In the genomic region with DNA sequence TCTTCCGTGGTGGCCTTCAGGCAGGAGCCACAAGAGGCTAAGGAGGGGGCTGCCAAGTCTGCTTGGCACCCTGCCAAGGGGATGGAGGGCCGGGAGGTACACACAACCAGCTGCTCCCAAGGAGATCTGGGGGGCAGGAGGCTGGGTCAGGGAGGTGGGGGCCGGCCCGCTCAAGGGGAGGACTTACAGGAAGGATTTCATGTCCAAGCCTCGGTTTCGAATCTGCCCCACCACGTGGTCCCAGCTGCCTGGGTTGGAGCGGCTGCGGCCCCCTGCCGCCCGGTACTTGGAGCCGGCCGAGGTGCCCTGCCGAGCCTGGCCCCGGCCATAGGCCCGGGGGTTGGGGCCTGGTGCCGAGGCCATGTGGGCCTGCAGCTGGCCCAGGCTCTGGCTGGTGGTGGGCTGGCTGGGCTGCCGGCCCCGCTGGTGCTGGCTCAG, we compare ENCODE assay signal across 1 cellular context.
TF ChIP-seq lines count a peak whose summit lies in the region.

No MANE protein-coding gene starts in this region.

TF ChIP-seq in H1, 55 proteins besides CTCF, POLR2A, EP300 and RAD21 (continued from another document):
- TF ChIP-seq, protein P1, sequence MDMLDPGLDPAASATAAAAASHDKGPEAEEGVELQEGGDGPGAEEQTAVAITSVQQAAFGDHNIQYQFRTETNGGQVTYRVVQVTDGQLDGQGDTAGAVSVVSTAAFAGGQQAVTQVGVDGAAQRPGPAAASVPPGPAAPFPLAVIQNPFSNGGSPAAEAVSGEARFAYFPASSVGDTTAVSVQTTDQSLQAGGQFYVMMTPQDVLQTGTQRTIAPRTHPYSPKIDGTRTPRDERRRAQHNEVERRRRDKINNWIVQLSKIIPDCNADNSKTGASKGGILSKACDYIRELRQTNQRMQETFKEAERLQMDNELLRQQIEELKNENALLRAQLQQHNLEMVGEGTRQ (IDR thresholded peaks at IDR 0.05; ENCODE audit: low read length), result no peak
TF ChIP-seq in H1: peak in this region for 2.
